ENCODE assay signal across 22 cellular contexts in the genomic region with DNA sequence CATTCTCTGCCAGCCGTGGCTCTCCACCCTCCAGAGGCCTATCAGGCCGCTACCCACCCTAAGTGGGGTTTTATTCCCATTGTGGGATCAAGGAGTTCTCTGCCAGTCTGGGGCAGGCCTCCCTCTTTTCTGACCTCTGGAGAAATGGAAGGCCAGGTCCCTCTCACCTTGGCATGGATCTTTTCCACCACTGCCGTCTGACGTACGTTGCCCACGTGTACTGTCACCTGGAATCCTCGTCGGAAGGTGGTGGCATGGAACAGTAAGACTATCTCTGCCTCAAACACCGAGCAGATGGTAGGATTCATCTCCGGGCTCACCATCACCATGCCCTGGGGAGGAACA. TPM values are rescaled to one million over a fixed set of nuclear protein-coding genes. Genes with fewer than 3 reads are reported as not detected.
DNase-seq lines count a peak whose midpoint lies in the region; ATAC-seq, FAIRE-seq and TF ChIP-seq lines count a peak whose summit lies in the region.
"Had no signal": no experiment of that assay in that cellular context is flagged by ENCODE, and none has a peak within 500 bp of the region (broad histone marks: within the 10 kb centered on the region; RNA-seq: fewer than 3 reads in every experiment).

No MANE protein-coding gene starts in this region.

- peak overlapping the region; percentile 26 for H3K27ac Mint-ChIP-seq in activated T-cell treated with anti-CD3 and anti-CD28 coated beads, Interleukin-2, amount 50 U/mL, for 24 hours
- peak overlapping the region; percentile 30 for H3K27ac Mint-ChIP-seq in activated naive CD8-positive, alpha-beta T cell treated with anti-CD3 and anti-CD28 coated beads for 36 hours
- no peak overlapping the region for H3K27ac Mint-ChIP-seq in natural killer cell treated with Interleukin-12 subunit alpha and Interleukin-12 subunit beta and Interleukin-15 and Interleukin-18, amount 100 ng/mL, for 72 hours

- no peaks in the 10 kb centered on the region for H3K9me3 Mint-ChIP-seq in activated T-cell treated with anti-CD3 and anti-CD28 coated beads, Interleukin-2, amount 50 U/mL, for 24 hours
- no peaks in the 10 kb centered on the region for H3K9me3 Mint-ChIP-seq in activated T-cell treated with anti-CD3 and anti-CD28 coated beads, Interleukin-2, amount 50 U/mL, for 4 hours
- no peaks in the 10 kb centered on the region for H3K9me3 Mint-ChIP-seq in activated naive CD8-positive, alpha-beta T cell treated with anti-CD3 and anti-CD28 coated beads for 36 hours
- H3K9me3 Mint-ChIP-seq in natural killer cell treated with Interleukin-12 subunit alpha and Interleukin-12 subunit beta and Interleukin-15 and Interleukin-18, amount 100 ng/mL, for 72 hours, result no peaks in the 10 kb centered on the region
- H3K9me3 Mint-ChIP-seq: CD4-positive, CD25-positive, alpha-beta regulatory T cell had no signal

- peaks cover 8 to 9% of the 10 kb centered on the region in 2 experiments for H4K20me1 ChIP-seq in H1 (replicated peaks in 1 of 2; ENCODE audit: control insufficient read depth in 1 of 2, insufficient read depth in 2 of 2, low read length in 2 of 2)

- no peak overlapping the region for H3K56ac ChIP-seq in H1 (replicated peaks; ENCODE audit: insufficient read length, low read depth, low read length)

- no peak for TF ChIP-seq CTCF in H1 (IDR thresholded peaks at IDR 0.05; ENCODE audit: control extremely low read depth in 1 of 3, insufficient read depth in 1 of 3, low read depth in 1 of 3, low read length in 3 of 3)

- no peak overlapping the region for H2BK120ac ChIP-seq in H1 (replicated peaks; ENCODE audit: low read depth, low read length)

- WGBS in H1 (ENCODE audit: extremely low coverage in 1 of 2, insufficient coverage in 1 of 2, insufficient read length in 1 of 2, insufficient replicate concordance in 2 of 2, low coverage in 1 of 2, low lambda C conversion rate in 2 of 2, missing lambda C conversion rate in 1 of 2), 2 experiments, result 95% methylated on average over 10 of the region's 10 CpGs; no CpG with 5 or more reads in 1 of the 2 experiments

- H3K14ac ChIP-seq in H1 (ENCODE audit: insufficient read length), result no peak overlapping the region

- no peak overlapping the region for H3K18ac ChIP-seq in H1 (ENCODE audit: extremely low read depth, low read length)

- H2BK5ac ChIP-seq in H1 (ENCODE audit: low read depth, low read length), result no peak overlapping the region

- TF ChIP-seq RAD21 in H1 (IDR thresholded peaks at IDR 0.05 in 1 of 2, conservative IDR thresholded peaks at IDR 0.05 in 1 of 2; ENCODE audit: low read depth in 2 of 2, low read length in 2 of 2), result no peak

- no peak overlapping the region for H3K9ac ChIP-seq in H1 (replicated peaks in 1 of 4; ENCODE audit: extremely low read depth in 1 of 4, low read depth in 3 of 4, low read length in 3 of 4)

- peaks cover 1% of the 10 kb centered on the region; the same call in 1 of the 2 replicates for H3K79me1 ChIP-seq in H1 (ENCODE audit: low read depth, low read length)

- peaks cover 89% of the 10 kb centered on the region for H3K36me3 Mint-ChIP-seq in activated T-cell treated with anti-CD3 and anti-CD28 coated beads, Interleukin-2, amount 50 U/mL, for 24 hours (ENCODE audit: low read depth)
- H3K36me3 Mint-ChIP-seq in activated T-cell treated with anti-CD3 and anti-CD28 coated beads, Interleukin-2, amount 50 U/mL, for 4 hours (ENCODE audit: insufficient read depth), result peaks cover 25% of the 10 kb centered on the region
- peaks cover 16% of the 10 kb centered on the region for H3K36me3 Mint-ChIP-seq in activated naive CD8-positive, alpha-beta T cell treated with anti-CD3 and anti-CD28 coated beads for 36 hours
- peaks cover 10% of the 10 kb centered on the region for H3K36me3 Mint-ChIP-seq in natural killer cell treated with Interleukin-12 subunit alpha and Interleukin-12 subunit beta and Interleukin-15 and Interleukin-18, amount 100 ng/mL, for 72 hours

- H3K79me2 ChIP-seq in H1 (ENCODE audit: control insufficient read depth in 1 of 2, insufficient read depth in 2 of 2, low read length in 2 of 2), result peaks cover 0 to under 1% of the 10 kb centered on the region in 2 experiments; a peak in 1 of 4 replicates

- H4K8ac ChIP-seq in H1 (ENCODE audit: extremely low read depth, insufficient read depth, low read length), result no peak overlapping the region

- H3K23ac ChIP-seq in H1 (ENCODE audit: insufficient read length), result no peak overlapping the region

- H3K4me1 Mint-ChIP-seq in activated T-cell treated with anti-CD3 and anti-CD28 coated beads, Interleukin-2, amount 50 U/mL, for 24 hours (ENCODE audit: low read depth), result peaks cover 3% of the 10 kb centered on the region
- H3K4me1 Mint-ChIP-seq in activated T-cell treated with anti-CD3 and anti-CD28 coated beads, Interleukin-2, amount 50 U/mL, for 4 hours (ENCODE audit: low read depth), result peaks cover 2% of the 10 kb centered on the region
- peaks cover 10% of the 10 kb centered on the region for H3K4me1 Mint-ChIP-seq in activated naive CD8-positive, alpha-beta T cell treated with anti-CD3 and anti-CD28 coated beads for 36 hours
- H3K4me1 Mint-ChIP-seq in natural killer cell treated with Interleukin-12 subunit alpha and Interleukin-12 subunit beta and Interleukin-15 and Interleukin-18, amount 100 ng/mL, for 72 hours (ENCODE audit: low read depth in 2 of 2), result peaks cover 13 to 19% of the 10 kb centered on the region in 2 donors

- H3K4me2 ChIP-seq in H1 (ENCODE audit: insufficient read depth in 1 of 2, low read depth in 2 of 2, low read length in 2 of 2), result no peak overlapping the region
- H3K4me2 ChIP-seq: A549 had no signal

- H3K27ac ChIP-seq in H1 (ENCODE audit: low read depth, low read length), result no peak overlapping the region; the same call in 1 of the 2 replicates
- H3K27ac ChIP-seq: A549 had no signal

- no peak overlapping the region for H2BK15ac ChIP-seq in H1 (ENCODE audit: low read length)

- H3K9me3 ChIP-seq in H1 (ENCODE audit: insufficient read depth in 2 of 2, low read depth in 1 of 2, low read length in 1 of 2), result no peaks in the 10 kb centered on the region
- H3K9me3 ChIP-seq: A549, BE2C had no signal

- no peak overlapping the region for H3K4me3 ChIP-seq in H1 (ENCODE audit: extremely low read depth in 1 of 4, insufficient read depth in 2 of 4, low read depth in 3 of 4, low read length in 4 of 4)
- H3K4me3 ChIP-seq: A549 had no signal

- CTCF ChIA-PET in H1 (lab: Charles Lee; ENCODE audit: partially characterized antibody), result interaction anchor here (1.0 to 4.0 kb wide), 2 partner anchors 13 to 457 kb away, joined by 3 to 23 read pairs; no protein-coding TSS in a partner anchor

- POLR2A ChIA-PET in H1 (lab: Charles Lee; ENCODE audit: partially characterized antibody), result interaction anchor here (1.1 kb wide), 1 partner anchor 46 kb away, joined by 3 read pairs; no protein-coding TSS in a partner anchor

- no peaks in the 10 kb centered on the region for H3K27me3 ChIP-seq in H1 (replicated peaks in 1 of 4; ENCODE audit: control insufficient read depth in 3 of 4, extremely low read depth in 1 of 4, insufficient read depth in 3 of 4, low read length in 3 of 4)
- H3K27me3 ChIP-seq: BE2C had no signal

- no peak overlapping the region for H2BK20ac ChIP-seq in H1 (ENCODE audit: low read length)

- no peak for TF ChIP-seq POLR2A in H1 (IDR thresholded peaks at IDR 0.05; ENCODE audit: control extremely low read depth in 1 of 2, low read depth in 2 of 2, low read length in 2 of 2)

- H2AFZ ChIP-seq in H1 (ENCODE audit: low read length), result no peak overlapping the region

- no peak for ATAC-seq in activated T-cell treated with anti-CD3 and anti-CD28 coated beads, Interleukin-2, amount 50 U/mL, for 4 hours
- no peak for ATAC-seq in GM19455 (IDR thresholded peaks at IDR 0.05; ENCODE audit: unreplicated experiment)
- ATAC-seq in natural killer cell treated with Interleukin-12 subunit alpha and Interleukin-12 subunit beta and Interleukin-15 and Interleukin-18, amount 100 ng/mL, for 72 hours, result no peak
- ATAC-seq: A549 had no signal

- no peaks in the 10 kb centered on the region for H3K23me2 ChIP-seq in H1 (ENCODE audit: low read depth, low read length)

- no peak overlapping the region for H4K5ac ChIP-seq in H1 (ENCODE audit: insufficient read length, low read depth, low read length)

- H3K36me3 ChIP-seq in H1 (ENCODE audit: control insufficient read depth in 2 of 4, insufficient read depth in 4 of 4, low read length in 3 of 4), result peaks cover 36 to 68% (median 57%) of the 10 kb centered on the region in 4 experiments

- no peaks in the 10 kb centered on the region for H3K27me3 Mint-ChIP-seq in activated T-cell treated with anti-CD3 and anti-CD28 coated beads, Interleukin-2, amount 50 U/mL, for 24 hours
- no peaks in the 10 kb centered on the region for H3K27me3 Mint-ChIP-seq in activated T-cell treated with anti-CD3 and anti-CD28 coated beads, Interleukin-2, amount 50 U/mL, for 4 hours (ENCODE audit: low read depth)
- H3K27me3 Mint-ChIP-seq in activated naive CD8-positive, alpha-beta T cell treated with anti-CD3 and anti-CD28 coated beads for 36 hours, result no peaks in the 10 kb centered on the region
- H3K27me3 Mint-ChIP-seq in natural killer cell treated with Interleukin-12 subunit alpha and Interleukin-12 subunit beta and Interleukin-15 and Interleukin-18, amount 100 ng/mL, for 72 hours, result no peaks in the 10 kb centered on the region
- H3K27me3 Mint-ChIP-seq: CD4-positive, CD25-positive, alpha-beta regulatory T cell had no signal

- no peaks in the 10 kb centered on the region for H3K4me1 ChIP-seq in H1 (replicated peaks in 1 of 4; ENCODE audit: control insufficient read depth in 3 of 4, insufficient read depth in 4 of 4, low read length in 3 of 4)

- H3K4me3 Mint-ChIP-seq in activated T-cell treated with anti-CD3 and anti-CD28 coated beads, Interleukin-2, amount 50 U/mL, for 24 hours, result no peak overlapping the region
- H3K4me3 Mint-ChIP-seq in activated T-cell treated with anti-CD3 and anti-CD28 coated beads, Interleukin-2, amount 50 U/mL, for 4 hours, result no peak overlapping the region
- no peak overlapping the region for H3K4me3 Mint-ChIP-seq in activated naive CD8-positive, alpha-beta T cell treated with anti-CD3 and anti-CD28 coated beads for 36 hours
- no peak overlapping the region for H3K4me3 Mint-ChIP-seq in natural killer cell treated with Interleukin-12 subunit alpha and Interleukin-12 subunit beta and Interleukin-15 and Interleukin-18, amount 100 ng/mL, for 72 hours
- H3K4me3 Mint-ChIP-seq: CD4-positive, CD25-positive, alpha-beta regulatory T cell had no signal

- no peak overlapping the region for H2BK12ac ChIP-seq in H1 (ENCODE audit: low read depth, low read length)

- H3K4ac ChIP-seq in H1 (replicated peaks; ENCODE audit: insufficient read length, low read depth, low read length), result no peak overlapping the region

- no peak for DNase-seq in activated T-cell treated with anti-CD3 and anti-CD28 coated beads, Interleukin-2, amount 50 U/mL, for 24 hours
- DNase-seq in activated T-cell treated with anti-CD3 and anti-CD28 coated beads, Interleukin-2, amount 50 U/mL, for 4 hours, result no peak
- DNase-seq in activated naive CD8-positive, alpha-beta T cell treated with anti-CD3 and anti-CD28 coated beads for 36 hours, result no peak
- DNase-seq in H1 (ENCODE audit: low read depth in 1 of 2, low spot score in 2 of 2) (no peak), NCI-H526 (lab: John Stamatoyannopoulos, UW) (no peak)
- no peak for DNase-seq in natural killer cell treated with Interleukin-12 subunit alpha and Interleukin-12 subunit beta and Interleukin-15 and Interleukin-18, amount 100 ng/mL, for 72 hours (ENCODE audit: low spot score)
- DNase-seq: BE2C; CD4-positive, CD25-positive, alpha-beta regulatory T cell; DMS 273 treated with DMSO at 0.1 percent for 48 hours; Karpas-422; NCI-H1694; NCI-H2081 treated with DMSO at 0.1 percent for 48 hours; NCI-H2171 treated with DMSO at 0.1 percent for 48 hours; NCI-H446; NCI-H526 treated with DMSO at 0.1 percent for 48 hours; OCI-M1; Right ventricle myocardium superior had no signal

- H4K91ac ChIP-seq in H1 (replicated peaks; ENCODE audit: insufficient read length, low read length), result no peak overlapping the region

- no peak for FAIRE-seq in H1 (lab: Jason Lieb, UNC)
- FAIRE-seq: A549, GM12892, HTR-8/SVneo had no signal

- no peak overlapping the region for H2AK5ac ChIP-seq in H1 (ENCODE audit: low read depth, low read length)

- TF ChIP-seq EP300 in H1 (IDR thresholded peaks at IDR 0.05; ENCODE audit: borderline replicate concordance in 1 of 2, low read depth in 2 of 2, low read length in 2 of 2), result no peak

RNA-seq across cellular contexts. Expression of gene GTPBP2, which starts 7.3 kb away (rescaled TPM):
- total RNA-seq in activated T-cell treated with anti-CD3 and anti-CD28 coated beads, Interleukin-2, amount 50 U/mL, for 4 hours, result 10 to 100 TPM; 37.3 to 50.3 (median 39.1) TPM
- 10 to 100 TPM; 49.2 to 52.1 TPM for total RNA-seq in activated naive CD8-positive, alpha-beta T cell treated with anti-CD3 and anti-CD28 coated beads for 36 hours
- total RNA-seq in H1 (2021; fragmentation: NEBNext Ultra II Directional; extraction: Animal tissue kit (Norgen Biotek cat#: 25700)), result 52.5 and 58.3 TPM in 2 replicates
- 86.1 and 88.3 TPM in 2 replicates for polyA plus RNA-seq in H1 (2011; rRNA removed)
- polyA plus RNA-seq in H1 (2011; cell fraction: cytosol; rRNA removed), result 84.9 TPM
- 238 TPM for polyA plus RNA-seq in H1 (2011; cell fraction: nucleus; rRNA removed)
- 60.0 to 72.8 TPM (median 65.5 TPM) in 4 replicates for polyA plus RNA-seq in H1 (2012, experiment 1 of 2)
- polyA plus RNA-seq in H1 (2012, experiment 2 of 2), result 37.8 TPM
- 53.6 TPM for polyA plus RNA-seq in H1 (2013, experiment 1 of 2)
- polyA plus RNA-seq in H1 (2013, experiment 2 of 2), result 49.6 TPM
- polyA minus RNA-seq in H1 (2011; rRNA and poly(A)+ RNA removed), result 61.9 and 68.3 TPM in 2 replicates
- polyA minus RNA-seq in H1 (2011; cell fraction: cytosol; rRNA and poly(A)+ RNA removed), result 27.6 TPM
- polyA minus RNA-seq in H1 (2011; cell fraction: nucleus; rRNA and poly(A)+ RNA removed), result 71.3 TPM
- 100 to 1,000 TPM in 1 of 2 donors, 10 to 100 TPM in 1; 85.4 to 116 TPM for total RNA-seq in natural killer cell treated with Interleukin-12 subunit alpha and Interleukin-12 subunit beta and Interleukin-15 and Interleukin-18, amount 100 ng/mL, for 72 hours

RNA-seq across cellular contexts. Expression of gene MAD2L1BP, which starts 13.8 kb away (rescaled TPM):
- 10 to 100 TPM; 32.1 to 32.7 (median 32.3) TPM for total RNA-seq in activated T-cell treated with anti-CD3 and anti-CD28 coated beads, Interleukin-2, amount 50 U/mL, for 4 hours
- 10 to 100 TPM; 29.9 to 30.1 TPM for total RNA-seq in activated naive CD8-positive, alpha-beta T cell treated with anti-CD3 and anti-CD28 coated beads for 36 hours
- 34.1 and 35.5 TPM in 2 replicates for total RNA-seq in H1 (2021; fragmentation: NEBNext Ultra II Directional; extraction: Animal tissue kit (Norgen Biotek cat#: 25700))
- 65.3 and 70.0 TPM in 2 replicates for polyA plus RNA-seq in H1 (2011; rRNA removed)
- polyA plus RNA-seq in H1 (2011; cell fraction: cytosol; rRNA removed), result 57.7 TPM
- polyA plus RNA-seq in H1 (2011; cell fraction: nucleus; rRNA removed), result 40.1 TPM
- 32.2 to 40.8 TPM (median 36.1 TPM) in 4 replicates for polyA plus RNA-seq in H1 (2012, experiment 1 of 2)
- 42.6 TPM for polyA plus RNA-seq in H1 (2012, experiment 2 of 2)
- 29.3 TPM for polyA plus RNA-seq in H1 (2013, experiment 1 of 2)
- 27.1 TPM for polyA plus RNA-seq in H1 (2013, experiment 2 of 2)
- 59.5 and 62.2 TPM in 2 replicates for polyA minus RNA-seq in H1 (2011; rRNA and poly(A)+ RNA removed)
- 16.1 TPM for polyA minus RNA-seq in H1 (2011; cell fraction: cytosol; rRNA and poly(A)+ RNA removed)
- 23.2 TPM for polyA minus RNA-seq in H1 (2011; cell fraction: nucleus; rRNA and poly(A)+ RNA removed)
- total RNA-seq in natural killer cell treated with Interleukin-12 subunit alpha and Interleukin-12 subunit beta and Interleukin-15 and Interleukin-18, amount 100 ng/mL, for 72 hours, result 10 to 100 TPM; 37.1 to 39.7 TPM

RNA-seq across cellular contexts. Expression of gene RSPH9, which starts 23.0 kb away (rescaled TPM):
- total RNA-seq in activated T-cell treated with anti-CD3 and anti-CD28 coated beads, Interleukin-2, amount 50 U/mL, for 4 hours, result not detected
- not detected for total RNA-seq in activated naive CD8-positive, alpha-beta T cell treated with anti-CD3 and anti-CD28 coated beads for 36 hours
- 0.15 TPM in 1 of 2 replicates, not detected in the other for total RNA-seq in H1 (2021; fragmentation: NEBNext Ultra II Directional; extraction: Animal tissue kit (Norgen Biotek cat#: 25700))
- 0.23 and 0.25 TPM in 2 replicates for polyA plus RNA-seq in H1 (2011; rRNA removed)
- 0.23 TPM for polyA plus RNA-seq in H1 (2011; cell fraction: cytosol; rRNA removed)
- polyA plus RNA-seq in H1 (2011; cell fraction: nucleus; rRNA removed), result 0.36 TPM
- polyA plus RNA-seq in H1 (2012, experiment 1 of 2), result 0.73 to 0.93 TPM (median 0.80 TPM) in 4 replicates
- polyA plus RNA-seq in H1 (2012, experiment 2 of 2), result 1.00 TPM
- 0.22 TPM for polyA plus RNA-seq in H1 (2013, experiment 1 of 2)
- 0.15 TPM for polyA plus RNA-seq in H1 (2013, experiment 2 of 2)
- polyA minus RNA-seq in H1 (2011; rRNA and poly(A)+ RNA removed), result 0.06 and 0.22 TPM in 2 replicates
- not detected for polyA minus RNA-seq in H1 (2011; cell fraction: cytosol; rRNA and poly(A)+ RNA removed)
- 0.30 TPM for polyA minus RNA-seq in H1 (2011; cell fraction: nucleus; rRNA and poly(A)+ RNA removed)
- total RNA-seq in natural killer cell treated with Interleukin-12 subunit alpha and Interleukin-12 subunit beta and Interleukin-15 and Interleukin-18, amount 100 ng/mL, for 72 hours, result not detected
- total RNA-seq: H4 had no signal

RNA-seq across cellular contexts. Expression of gene POLH, which starts 45.8 kb away (rescaled TPM):
- 10 to 100 TPM; 15.7 to 22.8 (median 18.8) TPM for total RNA-seq in activated T-cell treated with anti-CD3 and anti-CD28 coated beads, Interleukin-2, amount 50 U/mL, for 4 hours
- 10 to 100 TPM; 23.4 to 30.1 TPM for total RNA-seq in activated naive CD8-positive, alpha-beta T cell treated with anti-CD3 and anti-CD28 coated beads for 36 hours
- 11.3 and 12.4 TPM in 2 replicates for total RNA-seq in H1 (2021; fragmentation: NEBNext Ultra II Directional; extraction: Animal tissue kit (Norgen Biotek cat#: 25700))
- 3.8 and 5.8 TPM in 2 replicates for polyA plus RNA-seq in H1 (2011; rRNA removed)
- polyA plus RNA-seq in H1 (2011; cell fraction: cytosol; rRNA removed), result 4.9 TPM
- polyA plus RNA-seq in H1 (2011; cell fraction: nucleus; rRNA removed), result 5.2 TPM
- 7.0 to 16.1 TPM (median 8.4 TPM) in 4 replicates for polyA plus RNA-seq in H1 (2012, experiment 1 of 2)
- polyA plus RNA-seq in H1 (2012, experiment 2 of 2), result 2.7 TPM
- 2.4 TPM for polyA plus RNA-seq in H1 (2013, experiment 1 of 2)
- 2.7 TPM for polyA plus RNA-seq in H1 (2013, experiment 2 of 2)
- polyA minus RNA-seq in H1 (2011; rRNA and poly(A)+ RNA removed), result 10.0 and 22.0 TPM in 2 replicates
- 5.9 TPM for polyA minus RNA-seq in H1 (2011; cell fraction: cytosol; rRNA and poly(A)+ RNA removed)
- 12.7 TPM for polyA minus RNA-seq in H1 (2011; cell fraction: nucleus; rRNA and poly(A)+ RNA removed)
- 10 to 100 TPM; 25.6 to 53.4 TPM for total RNA-seq in natural killer cell treated with Interleukin-12 subunit alpha and Interleukin-12 subunit beta and Interleukin-15 and Interleukin-18, amount 100 ng/mL, for 72 hours

RNA-seq across cellular contexts. Expression of gene XPO5, which starts 46.0 kb away (rescaled TPM):
- total RNA-seq in activated T-cell treated with anti-CD3 and anti-CD28 coated beads, Interleukin-2, amount 50 U/mL, for 4 hours, result 100 to 1,000 TPM; 116 to 140 (median 120) TPM
- total RNA-seq in activated naive CD8-positive, alpha-beta T cell treated with anti-CD3 and anti-CD28 coated beads for 36 hours, result 100 to 1,000 TPM; 119 to 121 TPM
- 95.7 and 101 TPM in 2 replicates for total RNA-seq in H1 (2021; fragmentation: NEBNext Ultra II Directional; extraction: Animal tissue kit (Norgen Biotek cat#: 25700))
- polyA plus RNA-seq in H1 (2011; rRNA removed), result 62.2 and 80.6 TPM in 2 replicates
- 83.3 TPM for polyA plus RNA-seq in H1 (2011; cell fraction: cytosol; rRNA removed)
- 120 TPM for polyA plus RNA-seq in H1 (2011; cell fraction: nucleus; rRNA removed)
- polyA plus RNA-seq in H1 (2012, experiment 1 of 2), result 64.9 to 77.3 TPM (median 75.1 TPM) in 4 replicates
- 18.4 TPM for polyA plus RNA-seq in H1 (2012, experiment 2 of 2)
- polyA plus RNA-seq in H1 (2013, experiment 1 of 2), result 52.4 TPM
- polyA plus RNA-seq in H1 (2013, experiment 2 of 2), result 45.8 TPM
- 156 and 234 TPM in 2 replicates for polyA minus RNA-seq in H1 (2011; rRNA and poly(A)+ RNA removed)
- polyA minus RNA-seq in H1 (2011; cell fraction: cytosol; rRNA and poly(A)+ RNA removed), result 49.3 TPM
- polyA minus RNA-seq in H1 (2011; cell fraction: nucleus; rRNA and poly(A)+ RNA removed), result 83.0 TPM
- 100 to 1,000 TPM in 1 of 2 donors, 10 to 100 TPM in 1; 80.0 to 178 TPM for total RNA-seq in natural killer cell treated with Interleukin-12 subunit alpha and Interleukin-12 subunit beta and Interleukin-15 and Interleukin-18, amount 100 ng/mL, for 72 hours

Comparison
In these comparisons a context has a peak if more than half of its experiments do, and no peak if none do; other contexts are left out.
1. H3K27ac Mint-ChIP-seq: peak in activated T-cell treated with anti-CD3 and anti-CD28 coated beads, Interleukin-2, amount 50 U/mL, for 24 hours (single experiment) and activated naive CD8-positive, alpha-beta T cell treated with anti-CD3 and anti-CD28 coated beads for 36 hours (single experiment); none in natural killer cell treated with Interleukin-12 subunit alpha and Interleukin-12 subunit beta and Interleukin-15 and Interleukin-18, amount 100 ng/mL, for 72 hours (0 of 2).